In genomic region chr5:38317887-38318286, GRCh38 we compare ENCODE assay signal across 2 cellular contexts.
TF ChIP-seq lines count a peak whose summit lies in the region.

No MANE protein-coding gene starts in this region.

TF ChIP-seq in SK-N-SH, 30 proteins besides CTCF, POLR2A, EP300 and RAD21 (continued from another document):
- TF ChIP-seq PBX3 (IDR thresholded peaks at IDR 0.05) (no peak), CHD2 (IDR thresholded peaks at IDR 0.05; ENCODE audit: low read length, partially characterized antibody) (no peak), REST (IDR thresholded peaks at IDR 0.05; ENCODE audit: low read depth, low read length) (peak; percentile 70; the same call in 1 of the 2 replicates)

TF ChIP-seq in HEK293, 187 proteins besides CTCF, POLR2A, EP300 and RAD21 (continued from another document):
- peak; percentile 89 for TF ChIP-seq REST (tag by site-specific recombination; IDR thresholded peaks at IDR 0.05)
